Comparison of ENCODE assay signal across 8 cellular contexts in genomic region chr12:121038861-121039654, GRCh38. TPM values are rescaled to one million over a fixed set of nuclear protein-coding genes. Genes with fewer than 3 reads are reported as not detected.
DNase-seq lines count a peak whose midpoint lies in the region; ATAC-seq and TF ChIP-seq lines count a peak whose summit lies in the region.

Gene OASL, minus strand, starts transcription at chr12:121039246. Its CDS starts 275 bp downstream, at chr12:121038971.

- H3K4me1 ChIP-seq in heart right ventricle: peaks cover 0 to 52% (median 10%) of the 10 kb centered on the region in 9 donors

- H3K36me3 Mint-ChIP-seq in activated T-helper 2 cell treated with anti-CD3 and anti-CD28 coated beads, Interferon-gamma antibody, Interleukin-2, Interleukin-4, amounts not matched to agents 10 μg/mL and 5 μg/mL and 100 μg/mL, durations not matched to agents 14 hours and 24 hours and 36 hours (ENCODE audit: low read depth): peaks cover 9% of the 10 kb centered on the region

- peak within 1 kb of the TSS in 7 of 10 donors; percentile 25 to 92 (median 59) for H3K27ac ChIP-seq in heart right ventricle

- H3K9me3 ChIP-seq in heart right ventricle: no peaks in the 10 kb centered on the region

- TF ChIP-seq CTCF in heart right ventricle (IDR thresholded peaks at IDR 0.05): no peak

- 24 to 25% methylated on average over 12 of the region's 12 CpGs for WGBS in heart right ventricle, 2 donors

- peaks cover 20% of the 10 kb centered on the region for H3K27me3 Mint-ChIP-seq in activated T-helper 2 cell treated with anti-CD3 and anti-CD28 coated beads, Interferon-gamma antibody, Interleukin-2, Interleukin-4, amounts not matched to agents 10 μg/mL and 5 μg/mL and 100 μg/mL, durations not matched to agents 14 hours and 24 hours and 36 hours (ENCODE audit: low read depth)

- H3K9me3 Mint-ChIP-seq in activated T-helper 2 cell treated with anti-CD3 and anti-CD28 coated beads, Interferon-gamma antibody, Interleukin-2, Interleukin-4, amounts not matched to agents 10 μg/mL and 5 μg/mL and 100 μg/mL, durations not matched to agents 14 hours and 24 hours and 36 hours: no peaks in the 10 kb centered on the region

- peak; percentile 50 to 80 (median 72) for ATAC-seq in heart right ventricle

- H3K27me3 ChIP-seq in heart right ventricle (peaks cover 0 to 14% (median 0%) of the 10 kb centered on the region in 7 donors), H7 (ENCODE audit: control insufficient read depth, insufficient read depth, low read length) (peaks cover 3% of the 10 kb centered on the region; the same call in 1 of the 2 replicates)

- peak within 1 kb of the TSS; percentile 73 for H3K27ac Mint-ChIP-seq in activated T-helper 2 cell treated with anti-CD3 and anti-CD28 coated beads, Interferon-gamma antibody, Interleukin-2, Interleukin-4, amounts not matched to agents 10 μg/mL and 5 μg/mL and 100 μg/mL, durations not matched to agents 14 hours and 24 hours and 36 hours

- H3K4me3 ChIP-seq in heart right ventricle (peak within 1 kb of the TSS; percentile 21 to 68 (median 57)), H7 (ENCODE audit: insufficient read depth, low read depth, low read length) (no peak within 1 kb of the TSS)

- intact Hi-C loops in activated T-helper 2 cell treated with anti-CD3 and anti-CD28 coated beads, Interferon-gamma antibody, Interleukin-2, Interleukin-4, amounts not matched to agents 10 μg/mL and 5 μg/mL and 100 μg/mL, durations not matched to agents 14 hours and 24 hours and 36 hours (cut with micrococcal nuclease): loop anchor here (1.0 to 5.0 kb wide), 2 partner anchors 23 to 173 kb away; partner anchors contain the start of genes C12orf43 and P2RX4
- intact Hi-C loops in heart right ventricle (cut with DNase I): no loop called here

- peaks cover 0 to 3% (median 0%) of the 10 kb centered on the region in 9 donors for H3K36me3 ChIP-seq in heart right ventricle
- H3K36me3 ChIP-seq in H7 (replicated peaks; ENCODE audit: control insufficient read depth, insufficient read depth, low read length): no peaks in the 10 kb centered on the region

- peak within 1 kb of the TSS; percentile 85 for H3K4me3 Mint-ChIP-seq in activated T-helper 2 cell treated with anti-CD3 and anti-CD28 coated beads, Interferon-gamma antibody, Interleukin-2, Interleukin-4, amounts not matched to agents 10 μg/mL and 5 μg/mL and 100 μg/mL, durations not matched to agents 14 hours and 24 hours and 36 hours (ENCODE audit: low read depth)

- peaks cover 43% of the 10 kb centered on the region for H3K4me1 Mint-ChIP-seq in activated T-helper 2 cell treated with anti-CD3 and anti-CD28 coated beads, Interferon-gamma antibody, Interleukin-2, Interleukin-4, amounts not matched to agents 10 μg/mL and 5 μg/mL and 100 μg/mL, durations not matched to agents 14 hours and 24 hours and 36 hours (ENCODE audit: low read depth)

- DNase-seq in GM04503 (ENCODE audit: low read depth) (peak; percentile 35), HCEC 1CT (peak; percentile 19), NOMO-1 (lab: John Stamatoyannopoulos, UW; ENCODE audit: unreplicated experiment in 2 of 2) (peak; percentile 75 to 85), heart right ventricle (peak in 1 of 2 donors; percentile 25), NCI-H2107 treated with DMSO at 0.1 percent for 48 hours (lab: John Stamatoyannopoulos, UW; ENCODE audit: unreplicated experiment) (no peak), H7 (no peak)
- peak; percentile 49 for DNase-seq in activated T-helper 2 cell treated with anti-CD3 and anti-CD28 coated beads, Interferon-gamma antibody, Interleukin-2, Interleukin-4, amounts not matched to agents 10 μg/mL and 5 μg/mL and 100 μg/mL, durations not matched to agents 14 hours and 24 hours and 36 hours (ENCODE audit: low spot score)
- DNase-seq in stimulated activated CD4-positive, alpha-beta T cell treated with anti-CD3 and anti-CD28 coated beads, Interleukin-1b, Interleukin-23, amount 100 ng/mL, for 48 hours: peak; percentile 53

RNA-seq across cellular contexts. Expression of gene OASL, which starts in this region (rescaled TPM):
- 1.9 and 2.3 TPM in 2 replicates for total RNA-seq in activated T-helper 2 cell treated with anti-CD3 and anti-CD28 coated beads, Interferon-gamma antibody, Interleukin-2, Interleukin-4, amounts not matched to agents 10 μg/mL and 5 μg/mL and 100 μg/mL, durations not matched to agents 14 hours and 24 hours and 36 hours
- total RNA-seq in heart right ventricle: 1 to 10 TPM in 4 of 10 donors, under 1 TPM in 6; 0.19 to 2.5 (median 0.97) TPM
- polyA plus RNA-seq in heart right ventricle: under 1 TPM; 0.70 to 0.95 TPM
- not detected in 2 replicates for total RNA-seq in H7 (2014; rRNA removed; shearing (Covaris generic))

Comparison
In these comparisons a context has a peak if more than half of its experiments do, and no peak if none do; other contexts are left out.
1. DNase-seq: peak in GM04503 (single experiment), HCEC 1CT (single experiment), NOMO-1 (2 of 2), activated T-helper 2 cell treated with anti-CD3 and anti-CD28 coated beads, Interferon-gamma antibody, Interleukin-2, Interleukin-4, amounts not matched to agents 10 μg/mL and 5 μg/mL and 100 μg/mL, durations not matched to agents 14 hours and 24 hours and 36 hours (single experiment) and stimulated activated CD4-positive, alpha-beta T cell treated with anti-CD3 and anti-CD28 coated beads, Interleukin-1b, Interleukin-23, amount 100 ng/mL, for 48 hours (single experiment); none in NCI-H2107 treated with DMSO at 0.1 percent for 48 hours (single experiment) and H7 (single experiment).